ENCODE assay signal across 8 cellular contexts in the genomic region with DNA sequence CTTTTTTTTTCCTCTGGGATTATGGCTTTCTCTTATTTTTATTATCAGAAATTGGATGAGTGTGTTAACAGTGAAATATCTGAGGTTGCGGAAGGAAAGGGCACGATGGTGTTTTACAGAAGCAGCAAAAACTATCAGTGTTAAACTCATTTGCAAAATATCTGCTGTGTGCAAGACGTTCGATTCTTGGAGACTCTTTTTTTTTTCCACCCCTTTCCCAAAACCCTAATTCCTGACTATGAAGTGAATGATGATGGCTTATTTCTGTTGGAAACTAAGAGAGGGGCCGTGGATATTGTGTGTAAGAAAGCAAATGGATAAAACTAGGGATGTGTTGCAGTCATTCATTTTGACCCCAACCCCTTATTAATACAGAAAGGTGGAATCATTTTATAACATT. TPM values are rescaled to one million over a fixed set of nuclear protein-coding genes. Genes with fewer than 3 reads are reported as not detected.
A peak's percentile ranks its signal among the peaks of the same experiment; 100 is the strongest.
DNase-seq lines count a peak whose midpoint lies in the region; ATAC-seq and TF ChIP-seq lines count a peak whose summit lies in the region.

No MANE protein-coding gene starts in this region.

- H3K27ac ChIP-seq in iPS-18a (ENCODE audit: low read length): no peak overlapping the region
- peak overlapping the region in 2 of 21 experiments; percentile 48 to 49 for H3K27ac ChIP-seq in skin epidermis

- CTCF ChIA-PET in activated CD4-positive, alpha-beta memory T cell treated with anti-CD3 and anti-CD28 coated beads for 36 hours (lab: Charles Lee): interaction anchor here (0.6 to 1.4 kb wide), 3 partner anchors 28 to 102 kb away, joined by 3 to 5 read pairs (median 5); no protein-coding TSS in a partner anchor

- H3K27me3 Mint-ChIP-seq in HFFc6 (ENCODE audit: insufficient read depth): 0 out of 2 replicates have a peak, but pooled peaks cover 6% of the 10 kb centered on the region
- peaks cover 25% of the 10 kb centered on the region for H3K27me3 Mint-ChIP-seq in activated CD4-positive, alpha-beta memory T cell treated with anti-CD3 and anti-CD28 coated beads for 36 hours

- no peaks in the 10 kb centered on the region for H3K9me3 ChIP-seq in iPS-18a (ENCODE audit: control insufficient read depth, low read depth, low read length)

- no peak for TF ChIP-seq POLR2A in erythroblast (IDR thresholded peaks at IDR 0.05; ENCODE audit: low read length)

- H3K27me3 ChIP-seq in iPS-18a (ENCODE audit: control insufficient read depth, insufficient read depth, low read length): peaks cover 32% of the 10 kb centered on the region

- peak overlapping the region; percentile 83 for H3K4me3 ChIP-seq in iPS-18a (ENCODE audit: low read length)
- peak overlapping the region; percentile 28 to 52 (median 38) for H3K4me3 ChIP-seq in skin epidermis

- intact Hi-C loops in activated CD4-positive, alpha-beta memory T cell treated with anti-CD3 and anti-CD28 coated beads for 36 hours (cut with micrococcal nuclease): loop anchor here (1.0 to 5.0 kb wide), 4 partner anchors 104 to 1793 kb away; no protein-coding TSS in a partner anchor
- intact Hi-C loops in left colon (cut with DNase I, micrococcal nuclease): no loop called here

- H3K36me3 ChIP-seq in iPS-18a (ENCODE audit: control insufficient read depth, low read depth, low read length): no peaks in the 10 kb centered on the region

- ATAC-seq in left colon: no peak

- H3K4me3 Mint-ChIP-seq in HFFc6: peak overlapping the region; percentile 90
- H3K4me3 Mint-ChIP-seq in activated CD4-positive, alpha-beta memory T cell treated with anti-CD3 and anti-CD28 coated beads for 36 hours: peak overlapping the region; percentile 62

- no peaks in the 10 kb centered on the region for H3K36me3 Mint-ChIP-seq in HFFc6 (ENCODE audit: low read depth)
- H3K36me3 Mint-ChIP-seq in activated CD4-positive, alpha-beta memory T cell treated with anti-CD3 and anti-CD28 coated beads for 36 hours: no peaks in the 10 kb centered on the region

- DNase-seq in HFFc6 (no peak), left colon (no peak), activated gamma-delta T cell (lab: John Stamatoyannopoulos, UW) (no peak), erythroblast (lab: John Stamatoyannopoulos, UW) (no peak), HUDEP-2 (lab: John Stamatoyannopoulos, UW; ENCODE audit: unreplicated experiment in 76 of 76) (no peak)
- no peak for DNase-seq in activated CD4-positive, alpha-beta memory T cell treated with anti-CD3 and anti-CD28 coated beads for 36 hours

- no peak for TF ChIP-seq CTCF in HFFc6 (IDR thresholded peaks at IDR 0.05)

- H3K27ac Mint-ChIP-seq in HFFc6: no peak overlapping the region
- H3K27ac Mint-ChIP-seq in activated CD4-positive, alpha-beta memory T cell treated with anti-CD3 and anti-CD28 coated beads for 36 hours: no peak overlapping the region

- H3K4me1 ChIP-seq in iPS-18a (ENCODE audit: control insufficient read depth, low read depth, low read length): peaks cover 6% of the 10 kb centered on the region

- peaks cover 46% of the 10 kb centered on the region for H3K4me1 Mint-ChIP-seq in HFFc6 (ENCODE audit: low read depth)
- peaks cover 16% of the 10 kb centered on the region for H3K4me1 Mint-ChIP-seq in activated CD4-positive, alpha-beta memory T cell treated with anti-CD3 and anti-CD28 coated beads for 36 hours (ENCODE audit: low read depth)

- H3K9me3 Mint-ChIP-seq in HFFc6: no peaks in the 10 kb centered on the region
- H3K9me3 Mint-ChIP-seq in activated CD4-positive, alpha-beta memory T cell treated with anti-CD3 and anti-CD28 coated beads for 36 hours: no peaks in the 10 kb centered on the region

- POLR2A ChIA-PET in activated CD4-positive, alpha-beta memory T cell treated with anti-CD3 and anti-CD28 coated beads for 36 hours (lab: Charles Lee): no interaction called here

- H3K9ac ChIP-seq in iPS-18a (ENCODE audit: low read length): peak overlapping the region; percentile 34

RNA-seq across cellular contexts. Expression of gene NCAM2, which starts 0.7 kb away (rescaled TPM):
- 10 to 100 TPM in 1 of 6 experiments, 1 to 10 TPM in 5; 2.2 to 10.2 (median 8.8) TPM for total RNA-seq in HFFc6 (2021; fragmentation: NEBNext Ultra II Directional; extraction: Animal tissue kit (Norgen Biotek cat#: 25700))
- total RNA-seq in activated CD4-positive, alpha-beta memory T cell treated with anti-CD3 and anti-CD28 coated beads for 36 hours: not detected
- 1 to 10 TPM; 2.3 to 3.5 TPM for total RNA-seq in left colon
